Comparison of ENCODE assay signal across 13 cellular contexts in the genomic region with DNA sequence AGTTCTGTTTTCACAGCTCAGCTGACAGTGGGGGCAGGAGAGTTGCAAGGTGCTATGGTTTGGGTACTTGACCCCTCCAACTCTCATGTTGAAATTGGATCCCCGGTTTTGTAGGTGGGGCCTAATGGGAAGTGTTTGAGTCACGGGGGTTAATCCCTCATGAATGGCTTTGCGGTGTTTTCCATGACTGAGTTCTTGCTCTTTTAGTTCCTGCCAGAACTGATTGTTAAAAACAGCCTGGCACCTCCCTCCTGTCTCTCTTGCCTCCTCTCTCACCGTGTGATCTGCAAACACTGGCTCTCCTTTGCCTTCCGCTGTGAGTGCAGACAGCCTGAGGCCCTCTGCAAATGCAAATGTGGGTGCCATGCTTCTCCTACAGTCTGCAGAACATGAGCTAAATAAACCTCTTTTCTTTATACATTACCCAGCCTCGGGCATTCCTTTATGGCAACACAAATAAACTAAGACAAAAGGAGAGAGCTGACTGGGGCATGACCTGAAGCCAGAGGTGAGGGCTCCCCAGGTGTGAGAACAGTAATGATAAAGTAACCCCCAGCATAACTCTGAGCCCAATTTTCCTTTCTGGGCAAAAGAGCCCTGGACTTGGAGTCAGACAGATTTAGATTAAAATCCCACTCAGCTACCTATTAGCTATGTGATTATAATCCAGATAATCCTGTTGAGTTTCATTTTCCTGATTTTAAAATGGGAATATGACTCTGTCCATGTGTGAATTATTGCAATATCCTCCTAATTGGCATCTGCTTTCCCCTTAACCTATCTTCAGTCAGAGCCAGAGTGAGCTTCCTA.
DNase-seq lines count a peak whose midpoint lies in the region; ATAC-seq and TF ChIP-seq lines count a peak whose summit lies in the region.
"Had no signal": no experiment of that assay in that cellular context is flagged by ENCODE, and none has a peak within 500 bp of the region (broad histone marks: within the 10 kb centered on the region; RNA-seq: fewer than 3 reads in every experiment).

No MANE protein-coding gene starts in this region.

- POLR2A ChIA-PET in RWPE1 (lab: Yijun Ruan, JAX; ENCODE audit: low non-redundant PET), result no interaction called here

- TF ChIP-seq CTCF in RWPE1 (conservative IDR thresholded peaks at IDR 0.05; ENCODE audit: low read depth) (no peak), WERI-Rb-1 (IDR thresholded peaks at IDR 0.05; ENCODE audit: low read depth, low read length) (no peak)

- in situ Hi-C loops in ACHN (cut with HindIII; ENCODE audit: low pct_ligation_motif_present, low pct_unique_long_range_greater_than_20kb, low sequenced_read_pairs), result no loop called here
- in situ Hi-C loops in KBM-7 (cut with MboI; ENCODE audit: low pct_unique_long_range_greater_than_20kb, low sequenced_read_pairs), result no loop called here

- H3K27ac Mint-ChIP-seq in activated naive CD4-positive, alpha-beta T cell treated with anti-CD3 and anti-CD28 coated beads, Interleukin-2, amount 50 U/mL, for 72 hours, result no peak overlapping the region
- H3K27ac Mint-ChIP-seq: activated CD4-positive, alpha-beta memory T cell treated with anti-CD3 and anti-CD28 coated beads for 36 hours; naive thymus-derived CD8-positive, alpha-beta T cell had no signal

- no peaks in the 10 kb centered on the region for H3K36me3 Mint-ChIP-seq in activated naive CD4-positive, alpha-beta T cell treated with anti-CD3 and anti-CD28 coated beads, Interleukin-2, amount 50 U/mL, for 72 hours
- H3K36me3 Mint-ChIP-seq: activated CD4-positive, alpha-beta memory T cell treated with anti-CD3 and anti-CD28 coated beads for 36 hours; naive thymus-derived CD8-positive, alpha-beta T cell had no signal

- H3K9ac ChIP-seq in iPS-20b (ENCODE audit: low read depth, low read length), result no peak overlapping the region

- DNase-seq in ACHN, result peak; percentile 60
- DNase-seq in HK-2 (ENCODE audit: unreplicated experiment), result peak; percentile 40
- DNase-seq in RWPE1 (ENCODE audit: low spot score), result peak; percentile 58
- DNase-seq in KBM-7, result no peak
- no peak for DNase-seq in WERI-Rb-1
- DNase-seq in HuH-7.5 (ENCODE audit: low spot score), result no peak
- no peak for DNase-seq in activated naive CD4-positive, alpha-beta T cell treated with anti-CD3 and anti-CD28 coated beads, Interleukin-2, amount 50 U/mL, for 72 hours (ENCODE audit: low spot score in 2 of 2)
- DNase-seq: activated CD4-positive, alpha-beta memory T cell treated with anti-CD3 and anti-CD28 coated beads for 36 hours; naive thymus-derived CD8-positive, alpha-beta T cell; T-helper 2 cell; uterus had no signal

- H3K4me3 ChIP-seq in iPS-20b (ENCODE audit: low read length) (0 out of 2 replicates have a peak overlapping the region, but pooled peaks have one; percentile 1), WERI-Rb-1 (ENCODE audit: low read depth, low read length) (no peak overlapping the region)
- H3K4me3 ChIP-seq: uterus had no signal

- H3K9me3 ChIP-seq in iPS-20b (ENCODE audit: insufficient read depth, low read depth, low read length) (peaks cover 6% of the 10 kb centered on the region; the same call in 1 of the 2 replicates), WERI-Rb-1 (ENCODE audit: severe bottlenecking) (no peaks in the 10 kb centered on the region)
- H3K9me3 ChIP-seq: uterus had no signal

- H3K27ac ChIP-seq in RWPE1 (no peak overlapping the region), iPS-20b (ENCODE audit: low read length) (no peak overlapping the region), WERI-Rb-1 (no peak overlapping the region)
- H3K27ac ChIP-seq: uterus had no signal

- peaks cover 11% of the 10 kb centered on the region; the same call in 1 of the 2 replicates for H3K4me1 ChIP-seq in iPS-20b (ENCODE audit: insufficient read depth, low read length)
- H3K4me1 ChIP-seq: uterus had no signal

- peaks cover 4 to 5% of the 10 kb centered on the region in 2 donors for H3K9me3 Mint-ChIP-seq in activated naive CD4-positive, alpha-beta T cell treated with anti-CD3 and anti-CD28 coated beads, Interleukin-2, amount 50 U/mL, for 72 hours
- H3K9me3 Mint-ChIP-seq: central memory CD8-positive, alpha-beta T cell had no signal

- CTCF ChIA-PET in RWPE1 (lab: Yijun Ruan, JAX), result interaction anchor here (0.6 to 1.2 kb wide), 2 partner anchors 10 to 298 kb away, joined by 3 to 5 read pairs; no protein-coding TSS in a partner anchor

- H3K36me3 ChIP-seq in iPS-20b (ENCODE audit: insufficient read depth, low read depth, low read length) (no peaks in the 10 kb centered on the region), WERI-Rb-1 (no peaks in the 10 kb centered on the region)
- H3K36me3 ChIP-seq: uterus had no signal

- H3K27me3 ChIP-seq in iPS-20b (ENCODE audit: insufficient read depth, low read length) (no peaks in the 10 kb centered on the region), WERI-Rb-1 (ENCODE audit: insufficient read depth, low read depth, severe bottlenecking) (peaks cover 14% of the 10 kb centered on the region)
- H3K27me3 ChIP-seq: uterus had no signal

- no peak for ATAC-seq in activated naive CD4-positive, alpha-beta T cell treated with anti-CD3 and anti-CD28 coated beads, Interleukin-2, amount 50 U/mL, for 72 hours
- ATAC-seq: naive thymus-derived CD8-positive, alpha-beta T cell had no signal

Comparison
In these comparisons a context has a peak if more than half of its experiments do, and no peak if none do; other contexts are left out.
1. DNase-seq: peak in ACHN (single experiment), HK-2 (single experiment) and RWPE1 (single experiment); none in KBM-7 (single experiment), WERI-Rb-1 (single experiment), HuH-7.5 (single experiment) and activated naive CD4-positive, alpha-beta T cell treated with anti-CD3 and anti-CD28 coated beads, Interleukin-2, amount 50 U/mL, for 72 hours (0 of 2).